ENCODE assay signal across 9 cellular contexts in genomic region chr10:124609698-124610097, GRCh38.
"Had no signal": no experiment of that assay in that cellular context is flagged by ENCODE, and none has a peak within 500 bp of the region (broad histone marks: within the 10 kb centered on the region; RNA-seq: fewer than 3 reads in every experiment).

No MANE protein-coding gene starts in this region.

- DNase-seq: activated effector memory CD4-positive, alpha-beta T cell treated with Interleukin-2 at 50 U/mL for 16 hours; activated T-cell treated with anti-CD3 and anti-CD28 coated beads, Interleukin-2, amount 50 U/mL, for 24 hours; foreskin melanocyte; stimulated activated naive CD4-positive, alpha-beta T cell treated with Interleukin-2 at 50 U/mL for 16 hours; T-helper 2 cell; testis had no signal

- H3K9me3 ChIP-seq: testis had no signal

- H3K27me3 ChIP-seq: testis had no signal

- H3K4me3 ChIP-seq: smooth muscle cell, testis had no signal

- H3K4me3 Mint-ChIP-seq: activated T-cell treated with anti-CD3 and anti-CD28 coated beads, Interleukin-2, amount 50 U/mL, for 24 hours had no signal

- H3K27me3 Mint-ChIP-seq: activated T-cell treated with anti-CD3 and anti-CD28 coated beads, Interleukin-2, amount 50 U/mL, for 24 hours had no signal

- H3K36me3 Mint-ChIP-seq: activated naive CD4-positive, alpha-beta T cell treated with anti-CD3 and anti-CD28 coated beads, Interleukin-2, amount 50 U/mL, for 72 hours had no signal

- H3K27ac Mint-ChIP-seq: activated naive CD4-positive, alpha-beta T cell treated with anti-CD3 and anti-CD28 coated beads, Interleukin-2, amount 50 U/mL, for 72 hours; activated T-cell treated with anti-CD3 and anti-CD28 coated beads, Interleukin-2, amount 50 U/mL, for 24 hours had no signal

- ATAC-seq: activated naive CD4-positive, alpha-beta T cell treated with anti-CD3 and anti-CD28 coated beads, Interleukin-2, amount 50 U/mL, for 72 hours; right cardiac atrium had no signal

- H3K9me3 Mint-ChIP-seq: activated naive CD4-positive, alpha-beta T cell treated with anti-CD3 and anti-CD28 coated beads, Interleukin-2, amount 50 U/mL, for 72 hours; activated T-cell treated with anti-CD3 and anti-CD28 coated beads, Interleukin-2, amount 50 U/mL, for 24 hours had no signal

- H3K27ac ChIP-seq: testis had no signal
